15 cellular contexts compared by ENCODE assay signal in genomic region chr15:72057548-72058091, GRCh38.
DNase-seq lines count a peak whose midpoint lies in the region; TF ChIP-seq lines count a peak whose summit lies in the region.
"Had no signal": no experiment of that assay in that cellular context is flagged by ENCODE, and none has a peak within 500 bp of the region (broad histone marks: within the 10 kb centered on the region; RNA-seq: fewer than 3 reads in every experiment).

No MANE protein-coding gene starts in this region.

- no peaks in the 10 kb centered on the region for H4K20me1 ChIP-seq in MM.1S (ENCODE audit: insufficient read depth, low read length)

- DNase-seq in MM.1S (no peak), choroid plexus epithelial cell (ENCODE audit: low read depth) (peak; percentile 27), mesothelial cell of epicardium (ENCODE audit: low spot score in 2 of 2, unreplicated experiment in 2 of 2) (no peak), NCI-H748 (lab: John Stamatoyannopoulos, UW; ENCODE audit: unreplicated experiment) (no peak), MV-4-11 (lab: John Stamatoyannopoulos, UW) (no peak), NCI-H524 (lab: John Stamatoyannopoulos, UW) (no peak)
- no peak for DNase-seq in activated CD4-positive, alpha-beta T cell treated with anti-CD3 and anti-CD28 coated beads, Interleukin-2, amount 50 U/mL, for 4 hours
- DNase-seq: activated CD4-positive, CD25-positive, alpha-beta regulatory T cell; activated T-cell treated with anti-CD3 and anti-CD28 coated beads for 4 hours; Calu3; H7; mammary epithelial cell; NCI-H2081 treated with DMSO at 0.1 percent for 48 hours had no signal

- H3K27me3 Mint-ChIP-seq in mesothelial cell of epicardium (ENCODE audit: low read depth) = no peaks in the 10 kb centered on the region

- H3K27me3 ChIP-seq in ACC112 (ENCODE audit: insufficient read depth, low read length) (no peaks in the 10 kb centered on the region), MM.1S (replicated peaks; ENCODE audit: insufficient read depth, low read length) (no peaks in the 10 kb centered on the region)
- H3K27me3 ChIP-seq: neutrophil had no signal

- H3K79me2 ChIP-seq in ACC112 (ENCODE audit: control insufficient read depth, insufficient read depth, low read length, unreplicated experiment) (peaks cover 6% of the 10 kb centered on the region), MM.1S (ENCODE audit: low read length) (no peaks in the 10 kb centered on the region)

- 0 out of 2 replicates have a peak overlapping the region, but pooled peaks have one; percentile 28 for H3K4me2 ChIP-seq in MM.1S (ENCODE audit: low read depth, low read length)

- H3K4me3 Mint-ChIP-seq in mesothelial cell of epicardium = no peak overlapping the region

- H3K36me3 Mint-ChIP-seq in mesothelial cell of epicardium = peaks cover 19% of the 10 kb centered on the region

- H3F3A ChIP-seq in MM.1S (ENCODE audit: insufficient read depth, low read length) = no peaks in the 10 kb centered on the region

- H3K9me3 Mint-ChIP-seq in mesothelial cell of epicardium = peaks cover 17% of the 10 kb centered on the region

- no peak overlapping the region for H2AFZ ChIP-seq in ACC112 (ENCODE audit: low read length, unreplicated experiment)
- no peak overlapping the region for H2AFZ ChIP-seq in MM.1S (ENCODE audit: low read length)

- H3K9ac ChIP-seq in MM.1S (ENCODE audit: low read length) = no peak overlapping the region

- no peaks in the 10 kb centered on the region for H3K36me3 ChIP-seq in ACC112 (ENCODE audit: insufficient read depth, low read length)
- no peaks in the 10 kb centered on the region for H3K36me3 ChIP-seq in MM.1S (replicated peaks; ENCODE audit: insufficient read depth, low read length)
- H3K36me3 ChIP-seq: neutrophil had no signal

- H3K9me3 ChIP-seq in MM.1S (replicated peaks; ENCODE audit: insufficient read depth, low read length) = no peaks in the 10 kb centered on the region
- H3K9me3 ChIP-seq: neutrophil had no signal

- peaks cover 13% of the 10 kb centered on the region for H3K4me1 Mint-ChIP-seq in mesothelial cell of epicardium

- no peaks in the 10 kb centered on the region for H3K9me2 ChIP-seq in MM.1S (replicated peaks; ENCODE audit: insufficient read depth, low read length)

- H3K27ac ChIP-seq in ACC112 (ENCODE audit: low read depth, low read length) (no peak overlapping the region), MM.1S (ENCODE audit: low read length) (no peak overlapping the region)
- H3K27ac ChIP-seq: neutrophil had no signal

- TF ChIP-seq CTCF in MM.1S (IDR thresholded peaks at IDR 0.05; ENCODE audit: low read length) = no peak
- TF ChIP-seq CTCF in choroid plexus epithelial cell (conservative IDR thresholded peaks at IDR 0.05; ENCODE audit: low read depth, low read length) = no peak
- no peak for TF ChIP-seq CTCF in mesothelial cell of epicardium (IDR thresholded peaks at IDR 0.05; ENCODE audit: unreplicated experiment)

- H3K4me1 ChIP-seq in ACC112 (ENCODE audit: control insufficient read depth, insufficient read depth, low read length, unreplicated experiment) (no peaks in the 10 kb centered on the region), MM.1S (ENCODE audit: low read length) (peaks cover 7% of the 10 kb centered on the region; the same call in 1 of the 2 replicates)

- peak overlapping the region; percentile 60 for H3K27ac Mint-ChIP-seq in mesothelial cell of epicardium

- H3K4me3 ChIP-seq in ACC112 (ENCODE audit: low read depth, low read length) (peak overlapping the region; percentile 66), MM.1S (ENCODE audit: low read length) (no peak overlapping the region), choroid plexus epithelial cell (ENCODE audit: low read depth, low read length) (no peak overlapping the region)
